ENCODE assay signal across 23 cellular contexts in genomic region chr15:99120050-99120777, GRCh38. TPM values are rescaled to one million over a fixed set of nuclear protein-coding genes. Genes with fewer than 3 reads are reported as not detected.
DNase-seq lines count a peak whose midpoint lies in the region; ATAC-seq and TF ChIP-seq lines count a peak whose summit lies in the region.
"Had no signal": no experiment of that assay in that cellular context is flagged by ENCODE, and none has a peak within 500 bp of the region (broad histone marks: within the 10 kb centered on the region; RNA-seq: fewer than 3 reads in every experiment).

No MANE protein-coding gene starts in this region.

- H3K4me1 Mint-ChIP-seq in stimulated activated naive CD8-positive, alpha-beta T cell treated with anti-CD3 and anti-CD28 coated beads, Interleukin-15, amount 100 ng/mL, for 72 hours: no peaks in the 10 kb centered on the region
- H3K4me1 Mint-ChIP-seq: activated CD4-positive, alpha-beta memory T cell treated with anti-CD3 and anti-CD28 coated beads, Interleukin-2, amount 10 ng/mL, durations not matched to agents 7 days and 5 days had no signal

- no peaks in the 10 kb centered on the region for H3K27me3 ChIP-seq in lower lobe of right lung (ENCODE audit: low read depth)
- H3K27me3 ChIP-seq in gastrocnemius medialis: no peaks in the 10 kb centered on the region
- H3K27me3 ChIP-seq: BLaER1 treated with 17β-estradiol and CSF1 and Interleukin-3, amounts not matched to agents 10 nM and 100 nM; colonic mucosa; upper lobe of left lung had no signal

- H3K36me3 ChIP-seq in lower lobe of right lung: no peaks in the 10 kb centered on the region
- H3K36me3 ChIP-seq in gastrocnemius medialis: no peaks in the 10 kb centered on the region
- H3K36me3 ChIP-seq: BLaER1 treated with 17β-estradiol and CSF1 and Interleukin-3, amounts not matched to agents 10 nM and 100 nM; colonic mucosa; neutrophil had no signal

- TF ChIP-seq CTCF in lower lobe of right lung (IDR thresholded peaks at IDR 0.05) (no peak), gastrocnemius medialis (IDR thresholded peaks at IDR 0.05 in 4 of 5, conservative IDR thresholded peaks at IDR 0.05 in 1 of 5) (no peak)

- H3K9me3 ChIP-seq in lower lobe of right lung (no peaks in the 10 kb centered on the region), gastrocnemius medialis (no peaks in the 10 kb centered on the region)
- H3K9me3 ChIP-seq: BLaER1 treated with 17β-estradiol and CSF1 and Interleukin-3, amounts not matched to agents 10 nM and 100 nM; colonic mucosa; neutrophil; upper lobe of left lung had no signal

- H3K27ac ChIP-seq in lower lobe of right lung: no peak overlapping the region
- peak overlapping the region; percentile 88 to 97 (median 94) for H3K27ac ChIP-seq in gastrocnemius medialis
- H3K27ac ChIP-seq: BLaER1 treated with 17β-estradiol and CSF1 and Interleukin-3, amounts not matched to agents 10 nM and 100 nM; colonic mucosa; KMS-11; neutrophil; PC-9; upper lobe of left lung had no signal

- TF ChIP-seq POLR2A in gastrocnemius medialis (IDR thresholded peaks at IDR 0.05): no peak

- in situ Hi-C loops in gastrocnemius medialis (cut with MboI; ENCODE audit: low sequenced_read_pairs in 4 of 4): loop anchor here in 2 of 4 donors (25.0 kb wide), 1 partner anchor 617 kb away; the partner anchor contains the start of gene LYSMD4 (in 2 of the 2)

- intact Hi-C loops in lower lobe of right lung (cut with DNase I): no loop called here
- intact Hi-C loops in gastrocnemius medialis (cut with DNase I; ENCODE audit: low total_unique reads): loop anchor here (10.0 kb wide), 2 partner anchors 615 to 1405 kb away; partner anchors contain the start of genes CERS3 and LYSMD4

- H3K9me3 Mint-ChIP-seq in stimulated activated naive CD8-positive, alpha-beta T cell treated with anti-CD3 and anti-CD28 coated beads, Interleukin-15, amount 100 ng/mL, for 72 hours: no peaks in the 10 kb centered on the region
- H3K9me3 Mint-ChIP-seq: activated CD4-positive, alpha-beta memory T cell treated with anti-CD3 and anti-CD28 coated beads, Interleukin-2, amount 10 ng/mL, durations not matched to agents 7 days and 5 days had no signal

- H3K4me3 ChIP-seq in lower lobe of right lung (no peak overlapping the region), gastrocnemius medialis (no peak overlapping the region)
- H3K4me3 ChIP-seq: BLaER1 treated with 17β-estradiol and CSF1 and Interleukin-3, amounts not matched to agents 10 nM and 100 nM; colonic mucosa; PC-9; upper lobe of left lung had no signal

- H3K4me3 Mint-ChIP-seq in stimulated activated naive CD8-positive, alpha-beta T cell treated with anti-CD3 and anti-CD28 coated beads, Interleukin-15, amount 100 ng/mL, for 72 hours: no peak overlapping the region
- H3K4me3 Mint-ChIP-seq: activated CD4-positive, alpha-beta memory T cell treated with anti-CD3 and anti-CD28 coated beads, Interleukin-2, amount 10 ng/mL, durations not matched to agents 7 days and 5 days; brain had no signal

- H3K27ac Mint-ChIP-seq in stimulated activated naive CD8-positive, alpha-beta T cell treated with anti-CD3 and anti-CD28 coated beads, Interleukin-15, amount 100 ng/mL, for 72 hours: peak overlapping the region; percentile 5 to 19
- H3K27ac Mint-ChIP-seq: activated CD4-positive, alpha-beta memory T cell treated with anti-CD3 and anti-CD28 coated beads, Interleukin-2, amount 10 ng/mL, durations not matched to agents 7 days and 5 days had no signal

- H3K4me1 ChIP-seq in lower lobe of right lung (peaks cover 22% of the 10 kb centered on the region), gastrocnemius medialis (peaks cover 83 to 96% of the 10 kb centered on the region in 2 donors)
- H3K4me1 ChIP-seq: colonic mucosa had no signal

- H3K27me3 Mint-ChIP-seq in stimulated activated naive CD8-positive, alpha-beta T cell treated with anti-CD3 and anti-CD28 coated beads, Interleukin-15, amount 100 ng/mL, for 72 hours: no peaks in the 10 kb centered on the region

- no peak for ATAC-seq in stimulated activated naive CD8-positive, alpha-beta T cell treated with anti-CD3 and anti-CD28 coated beads, Interleukin-15, amount 100 ng/mL, for 72 hours
- ATAC-seq in stimulated activated naive CD8-positive, alpha-beta T cell treated with anti-CD3 and anti-CD28 coated beads, Interleukin-15, Interleukin-2, amounts not matched to agents 100 U/mL and 50 U/mL, for 24 hours: no peak
- ATAC-seq in lower lobe of right lung: no peak
- peak in 1 of 2 donors; percentile 19 for ATAC-seq in gastrocnemius medialis
- no peak for ATAC-seq in GM18858 (IDR thresholded peaks at IDR 0.05; ENCODE audit: unreplicated experiment)

- DNase-seq in stimulated activated naive CD8-positive, alpha-beta T cell treated with anti-CD3 and anti-CD28 coated beads, Interleukin-15, amount 100 ng/mL, for 72 hours: no peak
- no peak for DNase-seq in stimulated activated naive CD8-positive, alpha-beta T cell treated with anti-CD3 and anti-CD28 coated beads, Interleukin-15, Interleukin-2, amounts not matched to agents 100 U/mL and 50 U/mL, for 24 hours
- DNase-seq in lower lobe of right lung (peak; percentile 22), gastrocnemius medialis (peak in 1 of 2 donors; percentile 48), NCI-H1694 treated with DMSO at 0.1 percent for 48 hours (lab: John Stamatoyannopoulos, UW) (no peak), NCI-H1048 (lab: John Stamatoyannopoulos, UW) (no peak), AG20443 (ENCODE audit: low spot score) (no peak)
- DNase-seq: activated CD4-positive, alpha-beta memory T cell treated with anti-CD3 and anti-CD28 coated beads, Interleukin-2, amount 10 ng/mL, durations not matched to agents 7 days and 5 days; activated effector memory CD4-positive, alpha-beta T cell treated with anti-CD3 and anti-CD28 coated beads, Interleukin-2, amount 50 U/mL, for 16 hours; colonic mucosa; NCI-H1436 treated with DMSO at 0.1 percent for 48 hours; NCI-H510A treated with DMSO at 0.1 percent for 48 hours; PC-9; SHP77 treated with DMSO at 0.1 percent for 48 hours; stimulated activated CD4-positive, alpha-beta T cell treated with anti-CD3 and anti-CD28 coated beads, Interleukin-4, amount 100 ng/mL, for 4 hours; stimulated activated naive CD4-positive, alpha-beta T cell; SW 1271; upper lobe of left lung had no signal

RNA-seq across cellular contexts. Expression of gene SYNM, which starts 15.3 kb away (rescaled TPM):
- total RNA-seq in lower lobe of right lung: 26.8 TPM
- total RNA-seq in gastrocnemius medialis: 100 to 1,000 TPM; 200 to 308 (median 266) TPM
